Comparison of ENCODE assay signal across 16 cellular contexts in the genomic region with DNA sequence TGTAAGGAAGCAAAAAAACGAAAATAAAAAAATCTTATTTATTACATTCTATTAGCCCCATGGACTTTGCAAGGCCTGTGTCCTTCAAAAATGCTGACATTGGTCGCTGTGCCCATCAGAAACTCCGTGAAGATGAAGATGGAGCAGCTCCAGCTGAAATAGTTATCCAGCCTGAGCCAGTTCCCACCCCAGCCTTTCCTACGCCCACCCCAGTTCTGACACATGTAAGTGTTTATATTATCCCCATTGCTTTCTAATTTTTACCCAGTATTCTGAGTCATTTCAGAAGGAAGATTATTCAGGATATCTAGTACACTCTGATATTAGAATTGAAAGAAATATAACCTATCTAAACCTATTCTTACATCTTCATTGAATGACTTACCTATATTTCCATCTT.
DNase-seq lines count a peak whose midpoint lies in the region; ATAC-seq and TF ChIP-seq lines count a peak whose summit lies in the region.
"Had no signal": no experiment of that assay in that cellular context is flagged by ENCODE, and none has a peak within 500 bp of the region (broad histone marks: within the 10 kb centered on the region; RNA-seq: fewer than 3 reads in every experiment).

No MANE protein-coding gene starts in this region.

- no peaks in the 10 kb centered on the region for H4K20me1 ChIP-seq in BLaER1 treated with 17β-estradiol and CSF1 and Interleukin-3, amounts not matched to agents 10 nM and 100 nM
- H4K20me1 ChIP-seq in H9 (ENCODE audit: control insufficient read depth, insufficient read depth, insufficient read length), result no peaks in the 10 kb centered on the region

- peak overlapping the region; percentile 80 to 92 (median 88); a peak in 18 of 22 replicates for H3K4me2 ChIP-seq in BLaER1 treated with 17β-estradiol and CSF1 and Interleukin-3, amounts not matched to agents 10 nM and 100 nM
- no peak overlapping the region for H3K4me2 ChIP-seq in H9 (ENCODE audit: insufficient read depth, insufficient read length, low read length)
- H3K4me2 ChIP-seq: GM23338 had no signal

- TF ChIP-seq CTCF in brain microvascular endothelial cell (IDR thresholded peaks at IDR 0.05; ENCODE audit: low read depth, low read length, missing control alignments), result no peak
- TF ChIP-seq CTCF in natural killer cell (IDR thresholded peaks at IDR 0.05), result no peak
- TF ChIP-seq CTCF in H9 (conservative IDR thresholded peaks at IDR 0.05), result no peak

- no CpG with 5 or more reads among the region's 4 CpGs for WGBS in H9 (ENCODE audit: extremely low coverage, insufficient read length, low lambda C conversion rate)

- no peak overlapping the region for H2BK120ac ChIP-seq in H9 (ENCODE audit: low read depth, low read length, poor library complexity, severe bottlenecking)

- H3K23me2 ChIP-seq in H9 (ENCODE audit: insufficient read length, low read depth, low read length, poor library complexity, severe bottlenecking), result no peaks in the 10 kb centered on the region

- no peak overlapping the region for H2BK12ac ChIP-seq in H9 (ENCODE audit: insufficient read length, low read depth, low read length)

- H3K4ac ChIP-seq in H9 (ENCODE audit: low read depth, low read length), result no peak overlapping the region

- H3K36me3 Mint-ChIP-seq in natural killer cell (no peaks in the 10 kb centered on the region), H9 (ENCODE audit: insufficient read depth in 1 of 3, low read depth in 3 of 3) (no peaks in the 10 kb centered on the region)

- no peak overlapping the region for H4K8ac ChIP-seq in H9 (replicated peaks; ENCODE audit: insufficient read length, low read depth, low read length)

- H3K79me1 ChIP-seq in H9 (ENCODE audit: insufficient read depth, low read depth, low read length, poor library complexity, severe bottlenecking), result no peaks in the 10 kb centered on the region

- peaks cover 0 to 12% (median 0%) of the 10 kb centered on the region in 11 experiments; a peak in 2 of 22 replicates for H3K36me3 ChIP-seq in BLaER1 treated with 17β-estradiol and CSF1 and Interleukin-3, amounts not matched to agents 10 nM and 100 nM
- H3K36me3 ChIP-seq in brain microvascular endothelial cell (replicated peaks), result no peaks in the 10 kb centered on the region
- H3K36me3 ChIP-seq: suprapubic skin had no signal

- H3K79me2 ChIP-seq in H9 (ENCODE audit: insufficient read depth, low read length), result no peaks in the 10 kb centered on the region

- DNase-seq in HCEC 1CT (peak; percentile 40), brain microvascular endothelial cell (no peak), natural killer cell (no peak), H9 (no peak), HT-29 (ENCODE audit: low spot score) (no peak), RKO (ENCODE audit: low spot score) (no peak)
- DNase-seq: DND-41, foreskin melanocyte, NCI-H1930, NCI-H524, psoas muscle had no signal

- H2BK15ac ChIP-seq in H9 (ENCODE audit: low read depth, low read length), result no peak overlapping the region

- no peak overlapping the region for H4K91ac ChIP-seq in H9 (ENCODE audit: insufficient read length, low read depth, low read length)

- H3K4me1 Mint-ChIP-seq in natural killer cell (peaks cover 27% of the 10 kb centered on the region in 2 donors), H9 (peaks cover 12 to 16% of the 10 kb centered on the region in 2 experiments)

- no peak overlapping the region for H3K9ac ChIP-seq in BLaER1 treated with 17β-estradiol and CSF1 and Interleukin-3, amounts not matched to agents 10 nM and 100 nM
- H3K9ac ChIP-seq in H9 (ENCODE audit: extremely low read depth, insufficient read length, low read length), result no peak overlapping the region

- no peaks in the 10 kb centered on the region for H3K27me3 ChIP-seq in BLaER1 treated with 17β-estradiol and CSF1 and Interleukin-3, amounts not matched to agents 10 nM and 100 nM
- H3K27me3 ChIP-seq in brain microvascular endothelial cell (replicated peaks) (no peaks in the 10 kb centered on the region), H9 (ENCODE audit: insufficient read depth, low read length) (no peaks in the 10 kb centered on the region)
- H3K27me3 ChIP-seq: suprapubic skin had no signal

- H3K27ac ChIP-seq in BLaER1 treated with 17β-estradiol and CSF1 and Interleukin-3, amounts not matched to agents 10 nM and 100 nM, result peak overlapping the region in 3 of 11 experiments; percentile 88 to 98 (median 97); a peak in 2 of 22 replicates
- peak overlapping the region; percentile 100 for H3K27ac ChIP-seq in brain microvascular endothelial cell
- no peak overlapping the region for H3K27ac ChIP-seq in H9 (ENCODE audit: insufficient read length, low read depth, low read length)
- H3K27ac ChIP-seq: C4-2B had no signal

- no peak overlapping the region for H3T11ph ChIP-seq in H9 (ENCODE audit: low read length)

- no peak overlapping the region for H3K4me3 Mint-ChIP-seq in natural killer cell
- H3K4me3 Mint-ChIP-seq in H9, result no peak overlapping the region
- H3K4me3 Mint-ChIP-seq: central memory CD8-positive, alpha-beta T cell; GM23338 had no signal

- no peak for ATAC-seq in natural killer cell
- ATAC-seq: GM23338 had no signal

- H2BK20ac ChIP-seq in H9 (ENCODE audit: low read depth, low read length, poor library complexity, severe bottlenecking), result no peak overlapping the region

- in situ Hi-C loops in brain microvascular endothelial cell (cut with HindIII; ENCODE audit: low pct_ligation_motif_present, low sequenced_read_pairs), result no loop called here

- no peak overlapping the region for H3K14ac ChIP-seq in H9 (ENCODE audit: insufficient read depth, low read length)

- H3K4me1 ChIP-seq in BLaER1 treated with 17β-estradiol and CSF1 and Interleukin-3, amounts not matched to agents 10 nM and 100 nM, result peaks cover 25 to 42% (median 35%) of the 10 kb centered on the region in 10 experiments
- H3K4me1 ChIP-seq in H9 (ENCODE audit: insufficient read depth, low read length), result no peaks in the 10 kb centered on the region; the same call in 1 of the 2 replicates

- no peak overlapping the region for H2AK5ac ChIP-seq in H9 (ENCODE audit: insufficient read length, low read length)

- H3K27me3 Mint-ChIP-seq in natural killer cell (ENCODE audit: low read depth in 2 of 2), result no peaks in the 10 kb centered on the region
- no peaks in the 10 kb centered on the region for H3K27me3 Mint-ChIP-seq in H9 (ENCODE audit: low read depth)
- H3K27me3 Mint-ChIP-seq: central memory CD8-positive, alpha-beta T cell had no signal

- intact Hi-C loops in natural killer cell (cut with micrococcal nuclease), result loop anchor here (5.0 to 10.0 kb wide), 2 partner anchors 193 to 530 kb away; no protein-coding TSS in a partner anchor

- no peak overlapping the region for H3K4me3 ChIP-seq in BLaER1 treated with 17β-estradiol and CSF1 and Interleukin-3, amounts not matched to agents 10 nM and 100 nM
- H3K4me3 ChIP-seq in brain microvascular endothelial cell (ENCODE audit: low read depth, low read length), result no peak overlapping the region
- H3K4me3 ChIP-seq: GM23338, psoas muscle, suprapubic skin had no signal

- H3K9me3 Mint-ChIP-seq in natural killer cell, result no peaks in the 10 kb centered on the region
- no peaks in the 10 kb centered on the region for H3K9me3 Mint-ChIP-seq in H9
- H3K9me3 Mint-ChIP-seq: central memory CD8-positive, alpha-beta T cell; GM23338 had no signal

- no peak overlapping the region for H2BK5ac ChIP-seq in H9 (ENCODE audit: insufficient read length, low read length)

- H3K23ac ChIP-seq in H9 (ENCODE audit: insufficient read length, low read depth, low read length), result no peak overlapping the region

- H3K56ac ChIP-seq in H9 (ENCODE audit: insufficient read length, low read depth, low read length), result no peak overlapping the region

- H3K18ac ChIP-seq in H9 (ENCODE audit: insufficient read length, low read depth, low read length), result no peak overlapping the region

- peak overlapping the region; percentile 99 for H3K27ac Mint-ChIP-seq in natural killer cell
- H3K27ac Mint-ChIP-seq in H9, result no peak overlapping the region

- H4K5ac ChIP-seq in H9 (ENCODE audit: insufficient read length, low read depth, low read length), result no peak overlapping the region

- H2AFZ ChIP-seq in H9 (ENCODE audit: low read length), result no peak overlapping the region

- H3K9me3 ChIP-seq in BLaER1 treated with 17β-estradiol and CSF1 and Interleukin-3, amounts not matched to agents 10 nM and 100 nM (replicated peaks in 1 of 11), result no peaks in the 10 kb centered on the region
- no peaks in the 10 kb centered on the region for H3K9me3 ChIP-seq in H9 (ENCODE audit: control insufficient read depth, low read depth, low read length)
- H3K9me3 ChIP-seq: psoas muscle, suprapubic skin had no signal

Comparison
In these comparisons a context has a peak if more than half of its experiments do, and no peak if none do; other contexts are left out.
1. H3K27ac Mint-ChIP-seq: peak in natural killer cell (2 of 2); none in H9 (0 of 3).